In the genomic region with DNA sequence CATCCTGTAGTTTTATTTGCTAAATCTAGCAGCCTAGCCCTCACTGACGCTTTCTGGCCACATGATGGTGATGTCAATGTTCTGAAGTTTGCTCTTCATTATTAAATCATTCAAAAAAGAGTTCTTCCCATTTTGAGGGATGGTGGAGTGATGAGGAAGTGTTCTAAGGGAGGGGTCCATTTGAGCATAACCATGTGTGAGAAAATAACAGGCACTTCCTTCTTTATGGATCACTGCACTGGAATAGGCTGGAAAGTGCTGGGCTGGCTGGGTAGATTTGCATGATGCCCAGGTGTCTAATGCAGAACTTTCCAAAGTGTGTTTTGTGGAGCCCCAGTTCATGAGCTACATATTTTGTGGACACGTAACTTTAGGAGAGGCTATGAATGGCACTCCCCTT, we compare ENCODE assay signal across 20 cellular contexts.
DNase-seq lines count a peak whose midpoint lies in the region; ATAC-seq and TF ChIP-seq lines count a peak whose summit lies in the region.
"Had no signal": no experiment of that assay in that cellular context is flagged by ENCODE, and none has a peak within 500 bp of the region (broad histone marks: within the 10 kb centered on the region; RNA-seq: fewer than 3 reads in every experiment).

No MANE protein-coding gene starts in this region.

- no peak overlapping the region for H3K4me3 Mint-ChIP-seq in activated naive CD8-positive, alpha-beta T cell treated with anti-CD3 and anti-CD28 coated beads, Interleukin-2, amount 50 U/mL, for 24 hours
- H3K4me3 Mint-ChIP-seq: CD8-positive, alpha-beta memory T cell; effector memory CD8-positive, alpha-beta T cell; naive thymus-derived CD8-positive, alpha-beta T cell; T-helper 17 cell had no signal

- H3K9me3 ChIP-seq in upper lobe of right lung, result no peaks in the 10 kb centered on the region
- H3K9me3 ChIP-seq: MG63, ovary had no signal

- no peak for DNase-seq in Right ventricle myocardium inferior (ENCODE audit: missing footprints)
- DNase-seq in cardiac septum (ENCODE audit: low spot score), result no peak
- DNase-seq in MV-4-11 (lab: John Stamatoyannopoulos, UW), result peak; percentile 29
- no peak for DNase-seq in left ventricle myocardium superior
- DNase-seq in upper lobe of right lung, result no peak
- DNase-seq in activated naive CD8-positive, alpha-beta T cell treated with anti-CD3 and anti-CD28 coated beads, Interleukin-2, amount 50 U/mL, for 24 hours, result no peak
- DNase-seq: activated CD4-positive, CD25-positive, alpha-beta regulatory T cell treated with anti-CD3 and anti-CD28 coated beads, Interleukin-2, amount 50 U/mL, for 72 hours; activated gamma-delta T cell treated with Interleukin-2 at 50 U/mL for 16 hours; amniotic stem cell; CD8-positive, alpha-beta memory T cell; effector memory CD8-positive, alpha-beta T cell; naive thymus-derived CD8-positive, alpha-beta T cell; NCI-H226; ovary; stimulated activated CD4-positive, alpha-beta T cell treated with anti-CD3 and anti-CD28 coated beads, Interleukin-4, amount 100 ng/mL, for 1 hour; T-helper 17 cell had no signal

- H3K9me3 Mint-ChIP-seq in activated naive CD8-positive, alpha-beta T cell treated with anti-CD3 and anti-CD28 coated beads, Interleukin-2, amount 50 U/mL, for 24 hours, result no peaks in the 10 kb centered on the region
- H3K9me3 Mint-ChIP-seq: effector memory CD8-positive, alpha-beta T cell had no signal

- H3K36me3 ChIP-seq in upper lobe of right lung, result no peaks in the 10 kb centered on the region
- H3K36me3 ChIP-seq: MG63, ovary had no signal

- no peaks in the 10 kb centered on the region for H3K27me3 ChIP-seq in upper lobe of right lung
- H3K27me3 ChIP-seq: MG63, ovary had no signal

- intact Hi-C loops in Right ventricle myocardium inferior (cut with DNase I), result no loop called here
- intact Hi-C loops in cardiac septum (cut with DNase I), result no loop called here
- intact Hi-C loops in left ventricle myocardium superior (cut with micrococcal nuclease), result no loop called here
- intact Hi-C loops in upper lobe of right lung (cut with DNase I), result no loop called here

- H3K27ac ChIP-seq in upper lobe of right lung, result no peak overlapping the region
- H3K27ac ChIP-seq: ovary, skin epidermis had no signal

- H3K27me3 Mint-ChIP-seq in activated naive CD8-positive, alpha-beta T cell treated with anti-CD3 and anti-CD28 coated beads, Interleukin-2, amount 50 U/mL, for 24 hours, result no peaks in the 10 kb centered on the region

- no peaks in the 10 kb centered on the region for H3K36me3 Mint-ChIP-seq in activated naive CD8-positive, alpha-beta T cell treated with anti-CD3 and anti-CD28 coated beads, Interleukin-2, amount 50 U/mL, for 24 hours (ENCODE audit: low read depth)
- H3K36me3 Mint-ChIP-seq: CD8-positive, alpha-beta memory T cell; naive thymus-derived CD8-positive, alpha-beta T cell had no signal

- peaks cover 12% of the 10 kb centered on the region for H3K4me1 Mint-ChIP-seq in activated naive CD8-positive, alpha-beta T cell treated with anti-CD3 and anti-CD28 coated beads, Interleukin-2, amount 50 U/mL, for 24 hours
- H3K4me1 Mint-ChIP-seq: CD8-positive, alpha-beta memory T cell had no signal

- no peak for TF ChIP-seq CTCF in upper lobe of right lung (IDR thresholded peaks at IDR 0.05)

- no peak overlapping the region for H3K4me3 ChIP-seq in upper lobe of right lung
- H3K4me3 ChIP-seq: MG63, ovary, skin epidermis had no signal

- no peak overlapping the region for H3K27ac Mint-ChIP-seq in activated naive CD8-positive, alpha-beta T cell treated with anti-CD3 and anti-CD28 coated beads, Interleukin-2, amount 50 U/mL, for 24 hours
- H3K27ac Mint-ChIP-seq: effector memory CD8-positive, alpha-beta T cell; naive thymus-derived CD8-positive, alpha-beta T cell; T-helper 17 cell had no signal

- no peaks in the 10 kb centered on the region for H3K4me1 ChIP-seq in upper lobe of right lung

- ATAC-seq in Right ventricle myocardium inferior, result peak; percentile 37
- ATAC-seq in left ventricle myocardium superior, result peak; percentile 42
- peak; percentile 69 for ATAC-seq in upper lobe of right lung
- no peak for ATAC-seq in HG02981 (IDR thresholded peaks at IDR 0.05; ENCODE audit: unreplicated experiment)
- ATAC-seq in activated naive CD8-positive, alpha-beta T cell treated with anti-CD3 and anti-CD28 coated beads, Interleukin-2, amount 50 U/mL, for 24 hours, result no peak
- ATAC-seq in HG03520 (IDR thresholded peaks at IDR 0.05; ENCODE audit: unreplicated experiment), result no peak
- ATAC-seq: effector memory CD8-positive, alpha-beta T cell; naive thymus-derived CD8-positive, alpha-beta T cell; T-helper 17 cell had no signal

Comparison
In these comparisons a context has a peak if more than half of its experiments do, and no peak if none do; other contexts are left out.
1. ATAC-seq: peak in Right ventricle myocardium inferior (single experiment), left ventricle myocardium superior (single experiment) and upper lobe of right lung (single experiment); none in HG02981 (single experiment), activated naive CD8-positive, alpha-beta T cell treated with anti-CD3 and anti-CD28 coated beads, Interleukin-2, amount 50 U/mL, for 24 hours (single experiment) and HG03520 (single experiment).